ENCODE assay signal across 14 cellular contexts in the genomic region with DNA sequence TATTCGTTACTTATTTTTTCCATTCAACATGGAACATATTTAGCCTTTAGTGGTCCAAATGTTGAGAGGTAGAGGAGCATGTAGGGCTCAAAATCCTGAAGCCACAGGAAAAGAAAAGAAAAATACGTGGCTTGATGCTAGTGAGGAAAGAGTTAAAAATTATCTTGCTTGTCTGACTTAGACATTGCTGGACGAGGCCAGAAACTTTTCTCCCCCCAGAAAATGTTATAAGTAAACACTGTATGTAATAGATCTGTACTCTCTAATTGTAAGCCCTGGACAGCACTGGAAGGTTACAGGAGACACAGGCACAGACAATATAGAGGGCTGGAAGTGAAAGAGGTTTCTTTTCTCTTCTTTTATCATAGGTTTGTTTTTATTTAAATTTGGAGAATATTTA.
DNase-seq lines count a peak whose midpoint lies in the region; ATAC-seq and TF ChIP-seq lines count a peak whose summit lies in the region.
"Had no signal": no experiment of that assay in that cellular context is flagged by ENCODE, and none has a peak within 500 bp of the region (broad histone marks: within the 10 kb centered on the region; RNA-seq: fewer than 3 reads in every experiment).

No MANE protein-coding gene starts in this region.

- H2BK15ac ChIP-seq in IMR-90 (ENCODE audit: low read depth, low read length): no peak overlapping the region

- H2AK5ac ChIP-seq in IMR-90 (ENCODE audit: low read depth, low read length): no peak overlapping the region

- H3K9ac ChIP-seq in IMR-90 (ENCODE audit: low read depth, low read length) (no peak overlapping the region), smooth muscle cell (ENCODE audit: low read depth) (no peak overlapping the region)

- H4K20me1 ChIP-seq in IMR-90 (ENCODE audit: insufficient read depth, low read length) (no peaks in the 10 kb centered on the region), hepatocyte (ENCODE audit: insufficient read depth, poor library complexity, severe bottlenecking) (no peaks in the 10 kb centered on the region), smooth muscle cell (ENCODE audit: low read depth) (no peaks in the 10 kb centered on the region)

- CTCF ChIA-PET in IMR-90 (lab: Yijun Ruan, JAX): no interaction called here

- no peak overlapping the region for H3K23ac ChIP-seq in IMR-90 (ENCODE audit: low read depth, low read length)

- H3K4me2 ChIP-seq in IMR-90 (ENCODE audit: low read depth, low read length) (peak overlapping the region; percentile 41; the same call in 1 of the 2 replicates), hepatocyte (peak overlapping the region; percentile 40), smooth muscle cell (peak overlapping the region; percentile 48)

- H3K36me3 Mint-ChIP-seq in mesothelial cell of epicardium: no peaks in the 10 kb centered on the region

- H3K79me2 ChIP-seq in hepatocyte (no peaks in the 10 kb centered on the region), smooth muscle cell (ENCODE audit: low read depth) (no peaks in the 10 kb centered on the region)

- H3K36me3 ChIP-seq in IMR-90 (ENCODE audit: control insufficient read depth, insufficient read depth, low read length) (no peaks in the 10 kb centered on the region), hepatocyte (replicated peaks; ENCODE audit: insufficient read depth, low read depth) (no peaks in the 10 kb centered on the region), smooth muscle cell (ENCODE audit: low read depth) (no peaks in the 10 kb centered on the region)

- H3K4me1 Mint-ChIP-seq in mesothelial cell of epicardium: peaks cover 9% of the 10 kb centered on the region
- H3K4me1 Mint-ChIP-seq: B cell had no signal

- no peak overlapping the region; the same call in 1 of the 2 replicates for H2BK20ac ChIP-seq in IMR-90 (ENCODE audit: low read depth, low read length)

- dilution Hi-C loops in IMR-90 (cut with HindIII; ENCODE audit: low sequenced_read_pairs, unreplicated experiment): no loop called here

- WGBS in IMR-90 (ENCODE audit: extremely low coverage in 2 of 2, insufficient read length in 1 of 2), 2 experiments: no CpG with 5 or more reads among the region's 3 CpGs
- 42% methylated on average over 3 of the region's 3 CpGs for WGBS in hepatocyte (ENCODE audit: low lambda C conversion rate, missing lambda C conversion rate)
- WGBS in smooth muscle cell (ENCODE audit: low lambda C conversion rate): 43% methylated on average over 3 of the region's 3 CpGs

- no TSS peak for BruUV-seq in IMR-90 (replicated peaks; lab: Mats Ljungman, UMichigan)

- TF ChIP-seq CTCF in IMR-90 (conservative IDR thresholded peaks at IDR 0.05; ENCODE audit: low read depth, low read length): no peak
- TF ChIP-seq CTCF in choroid plexus epithelial cell (conservative IDR thresholded peaks at IDR 0.05; ENCODE audit: low read depth, low read length): no peak
- TF ChIP-seq CTCF in hepatocyte (IDR thresholded peaks at IDR 0.05; ENCODE audit: poor library complexity): no peak
- TF ChIP-seq CTCF in smooth muscle cell (IDR thresholded peaks at IDR 0.05; ENCODE audit: borderline replicate concordance, insufficient read depth, poor library complexity, severe bottlenecking): no peak
- TF ChIP-seq CTCF in mesothelial cell of epicardium (IDR thresholded peaks at IDR 0.05; ENCODE audit: unreplicated experiment): no peak

- H2AFZ ChIP-seq in IMR-90 (replicated peaks; ENCODE audit: low read length, poor library complexity) (no peak overlapping the region), hepatocyte (peak overlapping the region; percentile 39), smooth muscle cell (ENCODE audit: low read depth) (no peak overlapping the region)

- H3K27me3 Mint-ChIP-seq in mesothelial cell of epicardium (ENCODE audit: low read depth): no peaks in the 10 kb centered on the region
- H3K27me3 Mint-ChIP-seq: CD4-positive, alpha-beta T cell had no signal

- H3K27ac ChIP-seq in IMR-90 (ENCODE audit: insufficient read depth, low read length) (no peak overlapping the region), hepatocyte (peak overlapping the region; percentile 41), smooth muscle cell (ENCODE audit: low read depth) (peak overlapping the region; percentile 42)

- H3K4ac ChIP-seq in IMR-90 (ENCODE audit: low read depth, low read length): 0 out of 2 replicates have a peak overlapping the region, but pooled peaks have one; percentile 0

- H2AK9ac ChIP-seq in IMR-90 (replicated peaks; ENCODE audit: low read depth, low read length, poor library complexity): no peak overlapping the region

- in situ Hi-C loops in IMR-90 (cut with MboI; ENCODE audit: low sequenced_read_pairs): no loop called here

- H3K14ac ChIP-seq in IMR-90 (replicated peaks; ENCODE audit: low read depth, low read length): no peak overlapping the region; the same call in 1 of the 2 replicates

- H4K91ac ChIP-seq in IMR-90 (ENCODE audit: insufficient read depth, low read depth, low read length): no peak overlapping the region

- peaks cover 7% of the 10 kb centered on the region for H3K4me1 ChIP-seq in IMR-90 (ENCODE audit: control insufficient read depth, insufficient read depth, low read length)
- H3K4me1 ChIP-seq in hepatocyte (ENCODE audit: insufficient read depth): peaks cover 11% of the 10 kb centered on the region
- peaks cover 2% of the 10 kb centered on the region for H3K4me1 ChIP-seq in smooth muscle cell (ENCODE audit: low read depth)

- H3K56ac ChIP-seq in IMR-90 (ENCODE audit: extremely low read depth, insufficient read depth, low read length): no peak overlapping the region

- H3K4me3 ChIP-seq in IMR-90 (ENCODE audit: insufficient read depth, low read depth, low read length) (no peak overlapping the region), choroid plexus epithelial cell (ENCODE audit: low read depth, low read length) (no peak overlapping the region), hepatocyte (no peak overlapping the region), smooth muscle cell (no peak overlapping the region)
- H3K4me3 ChIP-seq: GM12878 had no signal

- peak; percentile 57 for DNase-seq in IMR-90
- DNase-seq in choroid plexus epithelial cell (ENCODE audit: low read depth): peak; percentile 54
- peak; percentile 15 for DNase-seq in hepatocyte (ENCODE audit: low spot score)
- DNase-seq in smooth muscle cell (lab: John Stamatoyannopoulos, UW; ENCODE audit: unreplicated experiment): no peak
- DNase-seq in posterior cingulate gyrus: no peak
- DNase-seq in superior temporal gyrus (ENCODE audit: extremely low spot score): no peak
- DNase-seq in mesothelial cell of epicardium (ENCODE audit: low spot score in 2 of 2, unreplicated experiment in 2 of 2): no peak
- DNase-seq: C1 segment of cervical spinal cord; CD4-positive, alpha-beta T cell; DMS79; GOT3; H9 had no signal

- no peaks in the 10 kb centered on the region for H3K9me2 ChIP-seq in hepatocyte (replicated peaks; ENCODE audit: insufficient read depth)

- no peak for TF ChIP-seq POLR2A in IMR-90 (IDR thresholded peaks at IDR 0.05; ENCODE audit: low read depth, low read length)

- H3K4me3 Mint-ChIP-seq in mesothelial cell of epicardium: no peak overlapping the region
- H3K4me3 Mint-ChIP-seq: B cell; CD4-positive, alpha-beta T cell; H9 had no signal

- peaks cover 8% of the 10 kb centered on the region for H3K9me1 ChIP-seq in IMR-90 (ENCODE audit: insufficient read depth, low read length)

- H2BK5ac ChIP-seq in IMR-90 (ENCODE audit: low read depth, low read length, poor library complexity, severe bottlenecking): no peak overlapping the region

- H3K27ac Mint-ChIP-seq in mesothelial cell of epicardium: no peak overlapping the region
- H3K27ac Mint-ChIP-seq: B cell; CD4-positive, alpha-beta T cell had no signal

- ATAC-seq in IMR-90 (ENCODE audit: low read depth): peak; percentile 97
- ATAC-seq: GM12878 had no signal

- H3K18ac ChIP-seq in IMR-90 (ENCODE audit: low read depth, low read length): peak overlapping the region; percentile 30; the same call in 1 of the 2 replicates

- TF ChIP-seq RAD21 in IMR-90 (IDR thresholded peaks at IDR 0.05; ENCODE audit: low read length): no peak

- H3K9me3 ChIP-seq in IMR-90 (ENCODE audit: control insufficient read depth, insufficient read depth, low read length) (no peaks in the 10 kb centered on the region), hepatocyte (ENCODE audit: low read depth) (no peaks in the 10 kb centered on the region), smooth muscle cell (replicated peaks; ENCODE audit: low read depth) (no peaks in the 10 kb centered on the region)

- H3F3A ChIP-seq in smooth muscle cell (ENCODE audit: low read depth): no peaks in the 10 kb centered on the region

- H3K27me3 ChIP-seq in IMR-90 (ENCODE audit: control insufficient read depth, insufficient read depth, low read length): no peaks in the 10 kb centered on the region
- no peaks in the 10 kb centered on the region for H3K27me3 ChIP-seq in hepatocyte
- no peaks in the 10 kb centered on the region for H3K27me3 ChIP-seq in smooth muscle cell (ENCODE audit: low read depth)

- intact Hi-C loops in IMR-90 (cut with micrococcal nuclease): no loop called here
- intact Hi-C loops in posterior cingulate gyrus (cut with DNase I): no loop called here

- H4K5ac ChIP-seq in IMR-90 (ENCODE audit: low read depth, low read length): peak overlapping the region; percentile 41; the same call in 1 of the 2 replicates

- peak overlapping the region; percentile 70 for H2BK120ac ChIP-seq in IMR-90 (ENCODE audit: low read depth, low read length)

- no peaks in the 10 kb centered on the region for H3K9me3 Mint-ChIP-seq in mesothelial cell of epicardium
- H3K9me3 Mint-ChIP-seq: CD4-positive, alpha-beta T cell; H9 had no signal

- no peaks in the 10 kb centered on the region; a peak in 1 of 4 replicates for H3K79me1 ChIP-seq in IMR-90 (ENCODE audit: low read depth in 1 of 2, low read length in 2 of 2)

- POLR2A ChIA-PET in IMR-90 (lab: Charles Lee; ENCODE audit: unreplicated experiment): no interaction called here

- no peak overlapping the region for H4K8ac ChIP-seq in IMR-90 (ENCODE audit: low read depth in 2 of 2, low read length in 2 of 2)

TF ChIP-seq in IMR-90, 13 proteins besides CTCF, POLR2A, EP300 and RAD21 (continues in another document):
- TF ChIP-seq CHD1 (IDR thresholded peaks at IDR 0.05; ENCODE audit: low read depth, low read length) (no peak), FOS (IDR thresholded peaks at IDR 0.05; ENCODE audit: low read depth, low read length) (no peak), RFX5 (IDR thresholded peaks at IDR 0.05; ENCODE audit: low read depth, low read length) (no peak), MAFK (IDR thresholded peaks at IDR 0.05; ENCODE audit: low read depth, low read length) (no peak), RCOR1 (IDR thresholded peaks at IDR 0.05; ENCODE audit: insufficient replicate concordance, low read length) (no peak), MXI1 (IDR thresholded peaks at IDR 0.05; ENCODE audit: borderline replicate concordance, low read depth, low read length) (no peak)
- TF ChIP-seq, protein P1, sequence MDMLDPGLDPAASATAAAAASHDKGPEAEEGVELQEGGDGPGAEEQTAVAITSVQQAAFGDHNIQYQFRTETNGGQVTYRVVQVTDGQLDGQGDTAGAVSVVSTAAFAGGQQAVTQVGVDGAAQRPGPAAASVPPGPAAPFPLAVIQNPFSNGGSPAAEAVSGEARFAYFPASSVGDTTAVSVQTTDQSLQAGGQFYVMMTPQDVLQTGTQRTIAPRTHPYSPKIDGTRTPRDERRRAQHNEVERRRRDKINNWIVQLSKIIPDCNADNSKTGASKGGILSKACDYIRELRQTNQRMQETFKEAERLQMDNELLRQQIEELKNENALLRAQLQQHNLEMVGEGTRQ (IDR thresholded peaks at IDR 0.05; ENCODE audit: low read depth, low read length): no peak

Comparison
In these comparisons a context has a peak if more than half of its experiments do, and no peak if none do; other contexts are left out.
1. DNase-seq: peak in IMR-90 (single experiment), choroid plexus epithelial cell (single experiment) and hepatocyte (single experiment); none in smooth muscle cell (single experiment), posterior cingulate gyrus (0 of 10), superior temporal gyrus (single experiment) and mesothelial cell of epicardium (0 of 2).
2. Peak in every context shown above with its lines, with median percentiles within 50 percentile points of each other: H3K4me2 ChIP-seq.